Comparison of ENCODE assay signal across 8 cellular contexts in the genomic region with DNA sequence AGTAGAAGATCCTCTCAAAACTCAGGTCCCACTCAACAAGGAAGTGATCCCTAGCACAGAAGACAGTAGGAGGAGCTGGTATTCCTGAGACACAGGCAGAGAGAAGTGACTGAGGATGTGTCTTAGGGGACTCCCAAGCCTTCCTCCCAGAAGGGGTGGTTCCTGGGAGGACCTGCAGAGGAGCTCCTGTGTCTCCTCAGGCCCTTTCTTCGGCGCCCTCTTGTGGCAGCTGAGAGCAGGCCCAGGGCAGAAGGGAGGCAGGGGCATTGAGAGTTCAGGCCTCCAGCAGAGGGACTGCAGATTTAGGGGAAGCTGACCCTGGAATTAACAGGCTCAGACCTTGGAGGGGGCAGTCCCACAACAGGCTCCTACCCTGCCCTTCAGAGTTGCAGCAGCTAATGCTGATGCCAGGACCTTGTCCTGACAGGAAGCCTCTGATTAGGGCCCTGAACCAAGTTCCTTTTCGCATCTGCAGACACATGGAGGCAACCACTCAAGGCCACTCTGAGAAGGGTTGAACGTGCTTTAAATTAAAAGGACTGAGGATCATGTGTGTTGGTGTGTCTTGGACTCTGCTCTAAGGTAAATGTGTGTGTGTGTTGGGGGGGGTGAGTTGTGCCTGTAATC.
A peak's percentile ranks its signal among the peaks of the same experiment; 100 is the strongest.
DNase-seq lines count a peak whose midpoint lies in the region; ATAC-seq and TF ChIP-seq lines count a peak whose summit lies in the region.
"Not testable (repeated sequence)": the region's sequence is repeated elsewhere in the genome, so short reads cannot be mapped to it uniquely, and the experiment has no call there.

No MANE protein-coding gene starts in this region.

- in situ Hi-C loops in Caki2 (cut with HindIII; ENCODE audit: low pct_unique_long_range_greater_than_20kb, low sequenced_read_pairs); astrocyte of the spinal cord (cut with HindIII; ENCODE audit: low sequenced_read_pairs): not testable (repeated sequence)

- H3K4me3 Mint-ChIP-seq in T-helper 1 cell treated with Interleukin-12 subunit alpha and Interleukin-12 subunit beta and Interleukin-4 antibody, amounts not matched to agents 30 μg/mL and 1 μg/mL, for 36 hours: peak overlapping the region; percentile 41

- peak overlapping the region; percentile 86 for H3K27ac Mint-ChIP-seq in T-helper 1 cell treated with Interleukin-12 subunit alpha and Interleukin-12 subunit beta and Interleukin-4 antibody, amounts not matched to agents 30 μg/mL and 1 μg/mL, for 36 hours

- 33 to 35% methylated on average over 4 of the region's 4 CpGs for WGBS in heart right ventricle, 2 donors

- not testable (repeated sequence) for H3K9me3 ChIP-seq in heart right ventricle

- not testable (repeated sequence) for H3K4me3 ChIP-seq in astrocyte of the spinal cord (ENCODE audit: low read depth, low read length)
- H3K4me3 ChIP-seq in heart right ventricle: peak overlapping the region in 1 of 10 donors; percentile 12

- intact Hi-C loops in heart right ventricle (cut with DNase I); sciatic nerve (cut with DNase I): not testable (repeated sequence)

- H3K36me3 ChIP-seq in heart right ventricle: not testable (repeated sequence)

- peak overlapping the region in 1 of 10 donors; percentile 58 for H3K27ac ChIP-seq in heart right ventricle

- DNase-seq in Caki2 (ENCODE audit: low read depth): peak; percentile 63
- peak; percentile 26 for DNase-seq in NCI-H2029 (lab: John Stamatoyannopoulos, UW)
- peak; percentile 49 for DNase-seq in astrocyte of the spinal cord (ENCODE audit: low read depth, low spot score)
- peak in 1 of 2 donors; percentile 34 for DNase-seq in heart right ventricle
- not testable (repeated sequence) for DNase-seq in sciatic nerve (ENCODE audit: low spot score)

- not testable (repeated sequence) for H3K27me3 Mint-ChIP-seq in T-helper 1 cell treated with Interleukin-12 subunit alpha and Interleukin-12 subunit beta and Interleukin-4 antibody, amounts not matched to agents 30 μg/mL and 1 μg/mL, for 36 hours (ENCODE audit: low read depth)

- TF ChIP-seq CTCF in astrocyte of the spinal cord (IDR thresholded peaks at IDR 0.05; ENCODE audit: low read depth, low read length): peak; percentile 83
- TF ChIP-seq CTCF in heart right ventricle (IDR thresholded peaks at IDR 0.05): peak in 7 of 9 donors; percentile 15 to 65 (median 54)

- peaks cover 50% of the 10 kb centered on the region for H3K4me1 Mint-ChIP-seq in T-helper 1 cell treated with Interleukin-12 subunit alpha and Interleukin-12 subunit beta and Interleukin-4 antibody, amounts not matched to agents 30 μg/mL and 1 μg/mL, for 36 hours (ENCODE audit: low read depth)

- H3K4me1 ChIP-seq in heart right ventricle: peaks cover 0 to 25% (median 0%) of the 10 kb centered on the region in 9 donors

- H3K27me3 ChIP-seq in heart right ventricle: not testable (repeated sequence)

- ATAC-seq in GM19438 (IDR thresholded peaks at IDR 0.05; ENCODE audit: low read depth, unreplicated experiment): peak; percentile 43
- peak; percentile 34 for ATAC-seq in HG03060 (IDR thresholded peaks at IDR 0.05; ENCODE audit: low read depth, unreplicated experiment)
- peak in 7 of 8 donors; percentile 40 to 75 (median 55) for ATAC-seq in heart right ventricle
- ATAC-seq in sciatic nerve: peak; percentile 72

- H3K9me3 Mint-ChIP-seq in T-helper 1 cell treated with Interleukin-12 subunit alpha and Interleukin-12 subunit beta and Interleukin-4 antibody, amounts not matched to agents 30 μg/mL and 1 μg/mL, for 36 hours: not testable (repeated sequence)

- not testable (repeated sequence) for H3K36me3 Mint-ChIP-seq in T-helper 1 cell treated with Interleukin-12 subunit alpha and Interleukin-12 subunit beta and Interleukin-4 antibody, amounts not matched to agents 30 μg/mL and 1 μg/mL, for 36 hours (ENCODE audit: low read depth)
